Comparison of ENCODE assay signal across 8 cellular contexts in the genomic region with DNA sequence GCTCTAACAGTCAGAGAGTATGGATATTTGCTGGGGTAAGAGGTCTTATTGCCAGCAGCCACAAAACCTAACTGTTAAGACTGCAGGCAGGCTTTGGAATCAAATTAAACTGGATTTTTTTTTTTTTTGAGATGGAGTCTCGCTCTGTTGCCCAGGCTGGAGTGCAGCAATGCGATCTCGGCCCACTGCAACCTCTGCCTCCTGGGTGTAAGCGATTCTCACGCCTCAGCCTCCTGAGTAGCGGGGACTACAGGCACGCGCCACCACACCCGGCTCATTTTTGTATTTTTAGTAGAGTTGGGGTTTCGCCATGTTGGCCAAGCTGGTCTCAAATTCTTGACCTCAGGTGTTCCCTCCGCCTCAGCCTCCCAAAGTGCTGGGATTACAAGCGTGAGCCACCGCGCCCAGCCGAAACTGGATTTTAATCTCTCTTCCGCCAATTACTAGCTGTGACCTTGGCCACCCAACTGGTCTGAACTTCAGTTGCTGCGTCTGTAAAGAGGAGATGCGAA. TPM values are rescaled to one million over a fixed set of nuclear protein-coding genes. Genes with fewer than 3 reads are reported as not detected.
DNase-seq lines count a peak whose midpoint lies in the region; ATAC-seq and TF ChIP-seq lines count a peak whose summit lies in the region.

No MANE protein-coding gene starts in this region.

- peaks cover 0 to 30% (median 17%) of the 10 kb centered on the region in 3 donors for H3K4me1 ChIP-seq in gastroesophageal sphincter
- peaks cover 13% of the 10 kb centered on the region for H3K4me1 ChIP-seq in skeletal muscle satellite cell (ENCODE audit: control insufficient read depth, insufficient read depth, low read length)

- H3K27me3 ChIP-seq in H7 (ENCODE audit: control insufficient read depth, insufficient read depth, low read length) (no peaks in the 10 kb centered on the region), WERI-Rb-1 (ENCODE audit: insufficient read depth, low read depth, severe bottlenecking) (no peaks in the 10 kb centered on the region), gastroesophageal sphincter (no peaks in the 10 kb centered on the region), skeletal muscle satellite cell (ENCODE audit: control insufficient read depth, insufficient read depth, low read length) (no peaks in the 10 kb centered on the region)

- no peak for TF ChIP-seq POLR2A in gastroesophageal sphincter (IDR thresholded peaks at IDR 0.05)

- no peaks in the 10 kb centered on the region for H3K9me3 ChIP-seq in WERI-Rb-1 (ENCODE audit: severe bottlenecking)
- H3K9me3 ChIP-seq in gastroesophageal sphincter, result no peaks in the 10 kb centered on the region
- H3K9me3 ChIP-seq in skeletal muscle satellite cell (replicated peaks; ENCODE audit: low read length), result no peaks in the 10 kb centered on the region

- WGBS in gastroesophageal sphincter (ENCODE audit: low coverage in 1 of 2), 2 donors, result 55 to 73% methylated on average over 8 to 17 of the region's 18 CpGs

- no peak for TF ChIP-seq EP300 in gastroesophageal sphincter (IDR thresholded peaks at IDR 0.05)

- peak overlapping the region; percentile 90 for H3K9ac ChIP-seq in skeletal muscle satellite cell (ENCODE audit: low read depth, low read length)

- H3K27ac ChIP-seq in WERI-Rb-1 (peak overlapping the region; percentile 70), gastroesophageal sphincter (peak overlapping the region in 3 of 4 donors; percentile 79 to 82 (median 80))

- no peak for DNase-seq in H7
- DNase-seq in WERI-Rb-1, result peak; percentile 45
- no peak for DNase-seq in SKM-1 treated with dmso at 0.1 percent for 144 hours (lab: John Stamatoyannopoulos, UW; ENCODE audit: unreplicated experiment)
- no peak for DNase-seq in NCI-H146 treated with DMSO at 0.1 percent for 48 hours (lab: John Stamatoyannopoulos, UW; ENCODE audit: unreplicated experiment)

- TF ChIP-seq CTCF in WERI-Rb-1 (IDR thresholded peaks at IDR 0.05; ENCODE audit: low read depth, low read length) (no peak), gastroesophageal sphincter (IDR thresholded peaks at IDR 0.05) (no peak)

- ATAC-seq in gastroesophageal sphincter (no peak), HG02610 (IDR thresholded peaks at IDR 0.05; ENCODE audit: unreplicated experiment) (no peak), HG03571 (IDR thresholded peaks at IDR 0.05; ENCODE audit: unreplicated experiment) (no peak)

- H3K36me3 ChIP-seq in H7 (replicated peaks; ENCODE audit: control insufficient read depth, insufficient read depth, low read length), result peaks cover 10% of the 10 kb centered on the region
- peaks cover 28% of the 10 kb centered on the region for H3K36me3 ChIP-seq in WERI-Rb-1
- peaks cover 0 to 40% of the 10 kb centered on the region in 2 donors for H3K36me3 ChIP-seq in gastroesophageal sphincter
- peaks cover 17% of the 10 kb centered on the region for H3K36me3 ChIP-seq in skeletal muscle satellite cell (ENCODE audit: insufficient read depth, low read length)

- H3K4me3 ChIP-seq in H7 (ENCODE audit: insufficient read depth, low read depth, low read length), result peak overlapping the region; percentile 70
- peak overlapping the region; percentile 78 for H3K4me3 ChIP-seq in WERI-Rb-1 (ENCODE audit: low read depth, low read length)
- H3K4me3 ChIP-seq in gastroesophageal sphincter, result peak overlapping the region; percentile 83 to 84
- peak overlapping the region; percentile 82 for H3K4me3 ChIP-seq in skeletal muscle satellite cell (ENCODE audit: low read length)

- peak overlapping the region; percentile 78 for H3K4me2 ChIP-seq in skeletal muscle satellite cell (ENCODE audit: low read length)

RNA-seq across cellular contexts. Expression of gene MRPL10, which starts 0.9 kb away (rescaled TPM):
- 138 and 156 TPM in 2 replicates for total RNA-seq in H7 (2014; rRNA removed; shearing (Covaris generic))
- total RNA-seq in gastroesophageal sphincter, result 10 to 100 TPM; 34.9 to 74.9 (median 55.0) TPM
- total RNA-seq in skeletal muscle satellite cell (2012; rRNA removed), result 27.1 and 29.1 TPM in 2 replicates

RNA-seq across cellular contexts. Expression of gene LRRC46, which starts 1.0 kb away (rescaled TPM):
- total RNA-seq in H7 (2014; rRNA removed; shearing (Covaris generic)), result 0.21 and 0.30 TPM in 2 replicates
- total RNA-seq in gastroesophageal sphincter, result 1 to 10 TPM in 1 of 4 donors, under 1 TPM in 1, not detected in 2; 0.46 to 1.3 TPM
- total RNA-seq in skeletal muscle satellite cell (2012; rRNA removed), result 0.22 TPM in 1 of 2 replicates, not detected in the other

RNA-seq across cellular contexts. Expression of gene OSBPL7, which starts 8.9 kb away (rescaled TPM):
- total RNA-seq in H7 (2014; rRNA removed; shearing (Covaris generic)), result 11.3 and 21.8 TPM in 2 replicates
- 1 to 10 TPM; 2.2 to 4.1 (median 3.8) TPM for total RNA-seq in gastroesophageal sphincter
- 2.8 and 5.5 TPM in 2 replicates for total RNA-seq in skeletal muscle satellite cell (2012; rRNA removed)

RNA-seq across cellular contexts. Expression of gene SCRN2, which starts 10.6 kb away (rescaled TPM):
- total RNA-seq in H7 (2014; rRNA removed; shearing (Covaris generic)), result 35.5 and 48.6 TPM in 2 replicates
- 10 to 100 TPM; 17.4 to 28.9 (median 21.8) TPM for total RNA-seq in gastroesophageal sphincter
- 19.4 and 35.0 TPM in 2 replicates for total RNA-seq in skeletal muscle satellite cell (2012; rRNA removed)

RNA-seq across cellular contexts. Expression of gene SP6, which starts 20.5 kb away (rescaled TPM):
- total RNA-seq in H7 (2014; rRNA removed; shearing (Covaris generic)), result 0.07 and 0.10 TPM in 2 replicates
- total RNA-seq in gastroesophageal sphincter, result under 1 TPM; 0.12 to 0.31 (median 0.14) TPM
- under 0.01 TPM in 1 of 2 replicates, not detected in the other for total RNA-seq in skeletal muscle satellite cell (2012; rRNA removed)
